ENCODE assay signal across 6 cellular contexts in genomic region chrX:129065895-129066294, GRCh38.
"Had no signal": no experiment of that assay in that cellular context is flagged by ENCODE, and none has a peak within 500 bp of the region (broad histone marks: within the 10 kb centered on the region; RNA-seq: fewer than 3 reads in every experiment).

No MANE protein-coding gene starts in this region.

- H3K4me3 ChIP-seq: GM23248, HAP-1 had no signal

- DNase-seq: GM23248, GOT3, H7 had no signal

- ATAC-seq: HepG2 had no signal

- H3K36me3 ChIP-seq: HAP-1 had no signal

- H3K4me1 ChIP-seq: HAP-1 had no signal

- FAIRE-seq: HepG2 had no signal

- H3K9me3 ChIP-seq: HAP-1 had no signal

- H3K27ac ChIP-seq: GM23248, HL-60 had no signal
